1 cellular context compared by ENCODE assay signal in the genomic region with DNA sequence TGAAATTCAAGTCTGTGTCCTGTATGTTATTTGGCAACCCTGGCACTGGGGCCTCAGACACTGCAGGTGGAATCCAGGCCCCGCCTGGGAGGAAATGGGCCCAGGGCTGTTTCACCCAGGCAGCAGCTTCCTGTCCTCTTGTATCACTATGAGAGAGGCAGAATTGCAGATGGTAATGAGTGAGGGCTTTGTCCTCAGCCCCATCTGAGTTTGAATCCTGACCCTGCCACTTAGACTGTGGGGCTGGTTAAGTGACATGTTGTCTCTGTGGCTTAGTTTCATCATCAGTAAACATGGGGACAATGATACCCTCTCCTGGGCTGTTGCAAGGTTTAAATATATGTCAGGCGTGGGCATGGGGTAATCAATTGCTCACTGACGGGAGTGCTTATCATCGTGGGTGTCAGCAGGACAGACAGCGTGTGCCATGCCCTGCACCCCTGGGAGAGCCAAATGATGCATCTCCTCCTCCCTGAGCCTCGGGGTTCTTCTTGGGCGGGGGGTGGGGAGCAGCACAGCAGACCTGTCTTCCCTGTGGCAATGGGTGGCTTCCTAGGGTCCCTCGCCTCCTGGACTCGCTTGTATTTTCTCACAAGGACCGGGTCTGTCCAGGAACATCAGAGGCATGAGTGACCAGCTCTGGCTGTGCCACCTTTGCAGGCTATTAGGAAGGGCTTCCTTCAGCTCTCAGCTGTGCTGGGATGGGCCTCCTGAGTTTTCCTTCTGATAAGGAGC.
TF ChIP-seq lines count a peak whose summit lies in the region.

No MANE protein-coding gene starts in this region.

TF ChIP-seq in HepG2, 621 proteins besides CTCF, POLR2A, EP300 and RAD21 (continued from another document and continues in another):
- TF ChIP-seq, protein P1, sequence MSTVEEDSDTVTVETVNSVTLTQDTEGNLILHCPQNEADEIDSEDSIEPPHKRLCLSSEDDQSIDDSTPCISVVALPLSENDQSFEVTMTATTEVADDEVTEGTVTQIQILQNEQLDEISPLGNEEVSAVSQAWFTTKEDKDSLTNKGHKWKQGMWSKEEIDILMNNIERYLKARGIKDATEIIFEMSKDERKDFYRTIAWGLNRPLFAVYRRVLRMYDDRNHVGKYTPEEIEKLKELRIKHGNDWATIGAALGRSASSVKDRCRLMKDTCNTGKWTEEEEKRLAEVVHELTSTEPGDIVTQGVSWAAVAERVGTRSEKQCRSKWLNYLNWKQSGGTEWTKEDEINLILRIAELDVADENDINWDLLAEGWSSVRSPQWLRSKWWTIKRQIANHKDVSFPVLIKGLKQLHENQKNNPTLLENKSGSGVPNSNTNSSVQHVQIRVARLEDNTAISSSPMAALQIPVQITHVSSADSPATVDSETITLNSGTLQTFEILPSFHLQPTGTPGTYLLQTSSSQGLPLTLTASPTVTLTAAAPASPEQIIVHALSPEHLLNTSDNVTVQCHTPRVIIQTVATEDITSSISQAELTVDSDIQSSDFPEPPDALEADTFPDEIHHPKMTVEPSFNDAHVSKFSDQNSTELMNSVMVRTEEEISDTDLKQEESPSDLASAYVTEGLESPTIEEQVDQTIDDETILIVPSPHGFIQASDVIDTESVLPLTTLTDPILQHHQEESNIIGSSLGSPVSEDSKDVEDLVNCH (CRISPR knock-in tag; IDR thresholded peaks at IDR 0.05) = no peak
- TF ChIP-seq TMF1 (CRISPR knock-in tag; IDR thresholded peaks at IDR 0.05; ENCODE audit: low read depth) = no peak
- no peak for TF ChIP-seq HOXA5 (CRISPR knock-in tag; IDR thresholded peaks at IDR 0.05)
- TF ChIP-seq, protein P2, sequence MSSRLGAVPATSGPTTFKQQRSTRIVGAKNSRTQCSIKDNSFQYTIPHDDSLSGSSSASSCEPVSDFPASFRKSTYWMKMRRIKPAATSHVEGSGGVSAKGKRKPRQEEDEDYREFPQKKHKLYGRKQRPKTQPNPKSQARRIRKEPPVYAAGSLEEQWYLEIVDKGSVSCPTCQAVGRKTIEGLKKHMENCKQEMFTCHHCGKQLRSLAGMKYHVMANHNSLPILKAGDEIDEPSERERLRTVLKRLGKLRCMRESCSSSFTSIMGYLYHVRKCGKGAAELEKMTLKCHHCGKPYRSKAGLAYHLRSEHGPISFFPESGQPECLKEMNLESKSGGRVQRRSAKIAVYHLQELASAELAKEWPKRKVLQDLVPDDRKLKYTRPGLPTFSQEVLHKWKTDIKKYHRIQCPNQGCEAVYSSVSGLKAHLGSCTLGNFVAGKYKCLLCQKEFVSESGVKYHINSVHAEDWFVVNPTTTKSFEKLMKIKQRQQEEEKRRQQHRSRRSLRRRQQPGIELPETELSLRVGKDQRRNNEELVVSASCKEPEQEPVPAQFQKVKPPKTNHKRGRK (CRISPR knock-in tag; IDR thresholded peaks at IDR 0.05) = no peak
- TF ChIP-seq PAWR (CRISPR knock-in tag; IDR thresholded peaks at IDR 0.05; ENCODE audit: borderline replicate concordance) = no peak
- TF ChIP-seq, protein P3, sequence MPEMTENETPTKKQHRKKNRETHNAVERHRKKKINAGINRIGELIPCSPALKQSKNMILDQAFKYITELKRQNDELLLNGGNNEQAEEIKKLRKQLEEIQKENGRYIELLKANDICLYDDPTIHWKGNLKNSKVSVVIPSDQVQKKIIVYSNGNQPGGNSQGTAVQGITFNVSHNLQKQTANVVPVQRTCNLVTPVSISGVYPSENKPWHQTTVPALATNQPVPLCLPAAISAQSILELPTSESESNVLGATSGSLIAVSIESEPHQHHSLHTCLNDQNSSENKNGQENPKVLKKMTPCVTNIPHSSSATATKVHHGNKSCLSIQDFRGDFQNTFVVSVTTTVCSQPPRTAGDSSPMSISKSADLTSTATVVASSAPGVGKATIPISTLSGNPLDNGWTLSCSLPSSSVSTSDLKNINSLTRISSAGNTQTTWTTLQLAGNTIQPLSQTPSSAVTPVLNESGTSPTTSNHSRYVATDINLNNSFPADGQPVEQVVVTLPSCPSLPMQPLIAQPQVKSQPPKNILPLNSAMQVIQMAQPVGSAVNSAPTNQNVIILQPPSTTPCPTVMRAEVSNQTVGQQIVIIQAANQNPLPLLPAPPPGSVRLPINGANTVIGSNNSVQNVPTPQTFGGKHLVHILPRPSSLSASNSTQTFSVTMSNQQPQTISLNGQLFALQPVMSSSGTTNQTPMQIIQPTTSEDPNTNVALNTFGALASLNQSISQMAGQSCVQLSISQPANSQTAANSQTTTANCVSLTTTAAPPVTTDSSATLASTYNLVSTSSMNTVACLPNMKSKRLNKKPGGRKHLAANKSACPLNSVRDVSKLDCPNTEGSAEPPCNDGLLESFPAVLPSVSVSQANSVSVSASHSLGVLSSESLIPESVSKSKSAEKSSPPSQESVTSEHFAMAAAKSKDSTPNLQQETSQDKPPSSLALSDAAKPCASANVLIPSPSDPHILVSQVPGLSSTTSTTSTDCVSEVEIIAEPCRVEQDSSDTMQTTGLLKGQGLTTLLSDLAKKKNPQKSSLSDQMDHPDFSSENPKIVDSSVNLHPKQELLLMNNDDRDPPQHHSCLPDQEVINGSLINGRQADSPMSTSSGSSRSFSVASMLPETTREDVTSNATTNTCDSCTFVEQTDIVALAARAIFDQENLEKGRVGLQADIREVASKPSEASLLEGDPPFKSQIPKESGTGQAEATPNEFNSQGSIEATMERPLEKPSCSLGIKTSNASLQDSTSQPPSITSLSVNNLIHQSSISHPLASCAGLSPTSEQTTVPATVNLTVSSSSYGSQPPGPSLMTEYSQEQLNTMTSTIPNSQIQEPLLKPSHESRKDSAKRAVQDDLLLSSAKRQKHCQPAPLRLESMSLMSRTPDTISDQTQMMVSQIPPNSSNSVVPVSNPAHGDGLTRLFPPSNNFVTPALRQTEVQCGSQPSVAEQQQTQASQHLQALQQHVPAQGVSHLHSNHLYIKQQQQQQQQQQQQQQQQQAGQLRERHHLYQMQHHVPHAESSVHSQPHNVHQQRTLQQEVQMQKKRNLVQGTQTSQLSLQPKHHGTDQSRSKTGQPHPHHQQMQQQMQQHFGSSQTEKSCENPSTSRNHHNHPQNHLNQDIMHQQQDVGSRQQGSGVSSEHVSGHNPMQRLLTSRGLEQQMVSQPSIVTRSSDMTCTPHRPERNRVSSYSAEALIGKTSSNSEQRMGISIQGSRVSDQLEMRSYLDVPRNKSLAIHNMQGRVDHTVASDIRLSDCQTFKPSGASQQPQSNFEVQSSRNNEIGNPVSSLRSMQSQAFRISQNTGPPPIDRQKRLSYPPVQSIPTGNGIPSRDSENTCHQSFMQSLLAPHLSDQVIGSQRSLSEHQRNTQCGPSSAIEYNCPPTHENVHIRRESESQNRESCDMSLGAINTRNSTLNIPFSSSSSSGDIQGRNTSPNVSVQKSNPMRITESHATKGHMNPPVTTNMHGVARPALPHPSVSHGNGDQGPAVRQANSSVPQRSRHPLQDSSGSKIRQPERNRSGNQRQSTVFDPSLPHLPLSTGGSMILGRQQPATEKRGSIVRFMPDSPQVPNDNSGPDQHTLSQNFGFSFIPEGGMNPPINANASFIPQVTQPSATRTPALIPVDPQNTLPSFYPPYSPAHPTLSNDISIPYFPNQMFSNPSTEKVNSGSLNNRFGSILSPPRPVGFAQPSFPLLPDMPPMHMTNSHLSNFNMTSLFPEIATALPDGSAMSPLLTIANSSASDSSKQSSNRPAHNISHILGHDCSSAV (CRISPR knock-in tag; IDR thresholded peaks at IDR 0.05; ENCODE audit: borderline replicate concordance) = no peak
- TF ChIP-seq, protein P4, sequence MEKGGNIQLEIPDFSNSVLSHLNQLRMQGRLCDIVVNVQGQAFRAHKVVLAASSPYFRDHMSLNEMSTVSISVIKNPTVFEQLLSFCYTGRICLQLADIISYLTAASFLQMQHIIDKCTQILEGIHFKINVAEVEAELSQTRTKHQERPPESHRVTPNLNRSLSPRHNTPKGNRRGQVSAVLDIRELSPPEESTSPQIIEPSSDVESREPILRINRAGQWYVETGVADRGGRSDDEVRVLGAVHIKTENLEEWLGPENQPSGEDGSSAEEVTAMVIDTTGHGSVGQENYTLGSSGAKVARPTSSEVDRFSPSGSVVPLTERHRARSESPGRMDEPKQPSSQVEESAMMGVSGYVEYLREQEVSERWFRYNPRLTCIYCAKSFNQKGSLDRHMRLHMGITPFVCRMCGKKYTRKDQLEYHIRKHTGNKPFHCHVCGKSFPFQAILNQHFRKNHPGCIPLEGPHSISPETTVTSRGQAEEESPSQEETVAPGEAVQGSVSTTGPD (CRISPR knock-in tag; IDR thresholded peaks at IDR 0.05) = no peak
- TF ChIP-seq, protein P5, sequence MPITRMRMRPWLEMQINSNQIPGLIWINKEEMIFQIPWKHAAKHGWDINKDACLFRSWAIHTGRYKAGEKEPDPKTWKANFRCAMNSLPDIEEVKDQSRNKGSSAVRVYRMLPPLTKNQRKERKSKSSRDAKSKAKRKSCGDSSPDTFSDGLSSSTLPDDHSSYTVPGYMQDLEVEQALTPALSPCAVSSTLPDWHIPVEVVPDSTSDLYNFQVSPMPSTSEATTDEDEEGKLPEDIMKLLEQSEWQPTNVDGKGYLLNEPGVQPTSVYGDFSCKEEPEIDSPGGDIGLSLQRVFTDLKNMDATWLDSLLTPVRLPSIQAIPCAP (CRISPR knock-in tag; IDR thresholded peaks at IDR 0.05; ENCODE audit: low read depth) = no peak
- no peak for TF ChIP-seq ZFP36L2 (CRISPR knock-in tag; IDR thresholded peaks at IDR 0.05)
- TF ChIP-seq HNRNPK (IDR thresholded peaks at IDR 0.05; ENCODE audit: low read depth, low read length, poor library complexity, severe bottlenecking) = no peak
- no peak for TF ChIP-seq ZNF83 (CRISPR knock-in tag; IDR thresholded peaks at IDR 0.05; ENCODE audit: borderline replicate concordance)
- no peak for TF ChIP-seq AGO1 (IDR thresholded peaks at IDR 0.05; ENCODE audit: low read depth, low read length, poor library complexity, severe bottlenecking)
- peak; percentile 83 for TF ChIP-seq NCOA2 (CRISPR knock-in tag; IDR thresholded peaks at IDR 0.05)
- TF ChIP-seq, protein P6, sequence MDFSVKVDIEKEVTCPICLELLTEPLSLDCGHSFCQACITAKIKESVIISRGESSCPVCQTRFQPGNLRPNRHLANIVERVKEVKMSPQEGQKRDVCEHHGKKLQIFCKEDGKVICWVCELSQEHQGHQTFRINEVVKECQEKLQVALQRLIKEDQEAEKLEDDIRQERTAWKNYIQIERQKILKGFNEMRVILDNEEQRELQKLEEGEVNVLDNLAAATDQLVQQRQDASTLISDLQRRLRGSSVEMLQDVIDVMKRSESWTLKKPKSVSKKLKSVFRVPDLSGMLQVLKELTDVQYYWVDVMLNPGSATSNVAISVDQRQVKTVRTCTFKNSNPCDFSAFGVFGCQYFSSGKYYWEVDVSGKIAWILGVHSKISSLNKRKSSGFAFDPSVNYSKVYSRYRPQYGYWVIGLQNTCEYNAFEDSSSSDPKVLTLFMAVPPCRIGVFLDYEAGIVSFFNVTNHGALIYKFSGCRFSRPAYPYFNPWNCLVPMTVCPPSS (IDR thresholded peaks at IDR 0.05) = no peak
- TF ChIP-seq ZNF605 (CRISPR knock-in tag; IDR thresholded peaks at IDR 0.05) = no peak
- TF ChIP-seq ZBTB21 (CRISPR knock-in tag; IDR thresholded peaks at IDR 0.05) = no peak
- TF ChIP-seq GABPA (IDR thresholded peaks at IDR 0.05; ENCODE audit: low read depth, low read length) = peak; percentile 21; the same call in 1 of the 2 replicates
- TF ChIP-seq GABPA (CRISPR knock-in tag; IDR thresholded peaks at IDR 0.05; ENCODE audit: low read depth) = peak; percentile 25; the same call in 1 of the 2 replicates
- peak; percentile 53; the same call in 1 of the 2 replicates for TF ChIP-seq ZNF292 (CRISPR knock-in tag; IDR thresholded peaks at IDR 0.05; ENCODE audit: borderline replicate concordance, low read depth)
- no peak for TF ChIP-seq ETV6 (CRISPR knock-in tag; conservative IDR thresholded peaks at IDR 0.05)
- TF ChIP-seq, protein P7, sequence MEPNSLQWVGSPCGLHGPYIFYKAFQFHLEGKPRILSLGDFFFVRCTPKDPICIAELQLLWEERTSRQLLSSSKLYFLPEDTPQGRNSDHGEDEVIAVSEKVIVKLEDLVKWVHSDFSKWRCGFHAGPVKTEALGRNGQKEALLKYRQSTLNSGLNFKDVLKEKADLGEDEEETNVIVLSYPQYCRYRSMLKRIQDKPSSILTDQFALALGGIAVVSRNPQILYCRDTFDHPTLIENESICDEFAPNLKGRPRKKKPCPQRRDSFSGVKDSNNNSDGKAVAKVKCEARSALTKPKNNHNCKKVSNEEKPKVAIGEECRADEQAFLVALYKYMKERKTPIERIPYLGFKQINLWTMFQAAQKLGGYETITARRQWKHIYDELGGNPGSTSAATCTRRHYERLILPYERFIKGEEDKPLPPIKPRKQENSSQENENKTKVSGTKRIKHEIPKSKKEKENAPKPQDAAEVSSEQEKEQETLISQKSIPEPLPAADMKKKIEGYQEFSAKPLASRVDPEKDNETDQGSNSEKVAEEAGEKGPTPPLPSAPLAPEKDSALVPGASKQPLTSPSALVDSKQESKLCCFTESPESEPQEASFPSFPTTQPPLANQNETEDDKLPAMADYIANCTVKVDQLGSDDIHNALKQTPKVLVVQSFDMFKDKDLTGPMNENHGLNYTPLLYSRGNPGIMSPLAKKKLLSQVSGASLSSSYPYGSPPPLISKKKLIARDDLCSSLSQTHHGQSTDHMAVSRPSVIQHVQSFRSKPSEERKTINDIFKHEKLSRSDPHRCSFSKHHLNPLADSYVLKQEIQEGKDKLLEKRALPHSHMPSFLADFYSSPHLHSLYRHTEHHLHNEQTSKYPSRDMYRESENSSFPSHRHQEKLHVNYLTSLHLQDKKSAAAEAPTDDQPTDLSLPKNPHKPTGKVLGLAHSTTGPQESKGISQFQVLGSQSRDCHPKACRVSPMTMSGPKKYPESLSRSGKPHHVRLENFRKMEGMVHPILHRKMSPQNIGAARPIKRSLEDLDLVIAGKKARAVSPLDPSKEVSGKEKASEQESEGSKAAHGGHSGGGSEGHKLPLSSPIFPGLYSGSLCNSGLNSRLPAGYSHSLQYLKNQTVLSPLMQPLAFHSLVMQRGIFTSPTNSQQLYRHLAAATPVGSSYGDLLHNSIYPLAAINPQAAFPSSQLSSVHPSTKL (CRISPR knock-in tag; IDR thresholded peaks at IDR 0.05) = peak; percentile 85
- TF ChIP-seq, protein P8, sequence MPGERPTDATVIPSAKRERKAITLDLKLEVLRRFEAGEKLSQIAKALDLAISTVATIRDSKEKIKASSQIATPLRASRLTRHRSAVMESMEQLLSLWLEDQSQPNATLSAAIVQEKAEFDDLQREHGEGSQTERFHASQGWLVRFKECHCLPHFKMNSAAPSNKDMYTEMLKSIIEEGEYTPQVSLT (CRISPR knock-in tag; IDR thresholded peaks at IDR 0.05; ENCODE audit: borderline replicate concordance, low read depth) = no peak
- TF ChIP-seq, protein P9, sequence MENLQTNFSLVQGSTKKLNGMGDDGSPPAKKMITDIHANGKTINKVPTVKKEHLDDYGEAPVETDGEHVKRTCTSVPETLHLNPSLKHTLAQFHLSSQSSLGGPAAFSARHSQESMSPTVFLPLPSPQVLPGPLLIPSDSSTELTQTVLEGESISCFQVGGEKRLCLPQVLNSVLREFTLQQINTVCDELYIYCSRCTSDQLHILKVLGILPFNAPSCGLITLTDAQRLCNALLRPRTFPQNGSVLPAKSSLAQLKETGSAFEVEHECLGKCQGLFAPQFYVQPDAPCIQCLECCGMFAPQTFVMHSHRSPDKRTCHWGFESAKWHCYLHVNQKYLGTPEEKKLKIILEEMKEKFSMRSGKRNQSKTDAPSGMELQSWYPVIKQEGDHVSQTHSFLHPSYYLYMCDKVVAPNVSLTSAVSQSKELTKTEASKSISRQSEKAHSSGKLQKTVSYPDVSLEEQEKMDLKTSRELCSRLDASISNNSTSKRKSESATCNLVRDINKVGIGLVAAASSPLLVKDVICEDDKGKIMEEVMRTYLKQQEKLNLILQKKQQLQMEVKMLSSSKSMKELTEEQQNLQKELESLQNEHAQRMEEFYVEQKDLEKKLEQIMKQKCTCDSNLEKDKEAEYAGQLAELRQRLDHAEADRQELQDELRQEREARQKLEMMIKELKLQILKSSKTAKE (CRISPR knock-in tag; IDR thresholded peaks at IDR 0.05; ENCODE audit: borderline replicate concordance) = peak; percentile 49; the same call in 1 of the 2 replicates
- TF ChIP-seq ZNF530 (CRISPR knock-in tag; IDR thresholded peaks at IDR 0.05; ENCODE audit: low read depth) = no peak
